Comparison of ENCODE assay signal across 1 cellular context in genomic region chr17:33481652-33482051, GRCh38.
A peak's percentile ranks its signal among the peaks of the same experiment; 100 is the strongest.
TF ChIP-seq lines count a peak whose summit lies in the region.

No MANE protein-coding gene starts in this region.

TF ChIP-seq in K562, 482 proteins besides CTCF, POLR2A, EP300 and RAD21 (continued from another document and continues in another):
- TF ChIP-seq, protein P1, sequence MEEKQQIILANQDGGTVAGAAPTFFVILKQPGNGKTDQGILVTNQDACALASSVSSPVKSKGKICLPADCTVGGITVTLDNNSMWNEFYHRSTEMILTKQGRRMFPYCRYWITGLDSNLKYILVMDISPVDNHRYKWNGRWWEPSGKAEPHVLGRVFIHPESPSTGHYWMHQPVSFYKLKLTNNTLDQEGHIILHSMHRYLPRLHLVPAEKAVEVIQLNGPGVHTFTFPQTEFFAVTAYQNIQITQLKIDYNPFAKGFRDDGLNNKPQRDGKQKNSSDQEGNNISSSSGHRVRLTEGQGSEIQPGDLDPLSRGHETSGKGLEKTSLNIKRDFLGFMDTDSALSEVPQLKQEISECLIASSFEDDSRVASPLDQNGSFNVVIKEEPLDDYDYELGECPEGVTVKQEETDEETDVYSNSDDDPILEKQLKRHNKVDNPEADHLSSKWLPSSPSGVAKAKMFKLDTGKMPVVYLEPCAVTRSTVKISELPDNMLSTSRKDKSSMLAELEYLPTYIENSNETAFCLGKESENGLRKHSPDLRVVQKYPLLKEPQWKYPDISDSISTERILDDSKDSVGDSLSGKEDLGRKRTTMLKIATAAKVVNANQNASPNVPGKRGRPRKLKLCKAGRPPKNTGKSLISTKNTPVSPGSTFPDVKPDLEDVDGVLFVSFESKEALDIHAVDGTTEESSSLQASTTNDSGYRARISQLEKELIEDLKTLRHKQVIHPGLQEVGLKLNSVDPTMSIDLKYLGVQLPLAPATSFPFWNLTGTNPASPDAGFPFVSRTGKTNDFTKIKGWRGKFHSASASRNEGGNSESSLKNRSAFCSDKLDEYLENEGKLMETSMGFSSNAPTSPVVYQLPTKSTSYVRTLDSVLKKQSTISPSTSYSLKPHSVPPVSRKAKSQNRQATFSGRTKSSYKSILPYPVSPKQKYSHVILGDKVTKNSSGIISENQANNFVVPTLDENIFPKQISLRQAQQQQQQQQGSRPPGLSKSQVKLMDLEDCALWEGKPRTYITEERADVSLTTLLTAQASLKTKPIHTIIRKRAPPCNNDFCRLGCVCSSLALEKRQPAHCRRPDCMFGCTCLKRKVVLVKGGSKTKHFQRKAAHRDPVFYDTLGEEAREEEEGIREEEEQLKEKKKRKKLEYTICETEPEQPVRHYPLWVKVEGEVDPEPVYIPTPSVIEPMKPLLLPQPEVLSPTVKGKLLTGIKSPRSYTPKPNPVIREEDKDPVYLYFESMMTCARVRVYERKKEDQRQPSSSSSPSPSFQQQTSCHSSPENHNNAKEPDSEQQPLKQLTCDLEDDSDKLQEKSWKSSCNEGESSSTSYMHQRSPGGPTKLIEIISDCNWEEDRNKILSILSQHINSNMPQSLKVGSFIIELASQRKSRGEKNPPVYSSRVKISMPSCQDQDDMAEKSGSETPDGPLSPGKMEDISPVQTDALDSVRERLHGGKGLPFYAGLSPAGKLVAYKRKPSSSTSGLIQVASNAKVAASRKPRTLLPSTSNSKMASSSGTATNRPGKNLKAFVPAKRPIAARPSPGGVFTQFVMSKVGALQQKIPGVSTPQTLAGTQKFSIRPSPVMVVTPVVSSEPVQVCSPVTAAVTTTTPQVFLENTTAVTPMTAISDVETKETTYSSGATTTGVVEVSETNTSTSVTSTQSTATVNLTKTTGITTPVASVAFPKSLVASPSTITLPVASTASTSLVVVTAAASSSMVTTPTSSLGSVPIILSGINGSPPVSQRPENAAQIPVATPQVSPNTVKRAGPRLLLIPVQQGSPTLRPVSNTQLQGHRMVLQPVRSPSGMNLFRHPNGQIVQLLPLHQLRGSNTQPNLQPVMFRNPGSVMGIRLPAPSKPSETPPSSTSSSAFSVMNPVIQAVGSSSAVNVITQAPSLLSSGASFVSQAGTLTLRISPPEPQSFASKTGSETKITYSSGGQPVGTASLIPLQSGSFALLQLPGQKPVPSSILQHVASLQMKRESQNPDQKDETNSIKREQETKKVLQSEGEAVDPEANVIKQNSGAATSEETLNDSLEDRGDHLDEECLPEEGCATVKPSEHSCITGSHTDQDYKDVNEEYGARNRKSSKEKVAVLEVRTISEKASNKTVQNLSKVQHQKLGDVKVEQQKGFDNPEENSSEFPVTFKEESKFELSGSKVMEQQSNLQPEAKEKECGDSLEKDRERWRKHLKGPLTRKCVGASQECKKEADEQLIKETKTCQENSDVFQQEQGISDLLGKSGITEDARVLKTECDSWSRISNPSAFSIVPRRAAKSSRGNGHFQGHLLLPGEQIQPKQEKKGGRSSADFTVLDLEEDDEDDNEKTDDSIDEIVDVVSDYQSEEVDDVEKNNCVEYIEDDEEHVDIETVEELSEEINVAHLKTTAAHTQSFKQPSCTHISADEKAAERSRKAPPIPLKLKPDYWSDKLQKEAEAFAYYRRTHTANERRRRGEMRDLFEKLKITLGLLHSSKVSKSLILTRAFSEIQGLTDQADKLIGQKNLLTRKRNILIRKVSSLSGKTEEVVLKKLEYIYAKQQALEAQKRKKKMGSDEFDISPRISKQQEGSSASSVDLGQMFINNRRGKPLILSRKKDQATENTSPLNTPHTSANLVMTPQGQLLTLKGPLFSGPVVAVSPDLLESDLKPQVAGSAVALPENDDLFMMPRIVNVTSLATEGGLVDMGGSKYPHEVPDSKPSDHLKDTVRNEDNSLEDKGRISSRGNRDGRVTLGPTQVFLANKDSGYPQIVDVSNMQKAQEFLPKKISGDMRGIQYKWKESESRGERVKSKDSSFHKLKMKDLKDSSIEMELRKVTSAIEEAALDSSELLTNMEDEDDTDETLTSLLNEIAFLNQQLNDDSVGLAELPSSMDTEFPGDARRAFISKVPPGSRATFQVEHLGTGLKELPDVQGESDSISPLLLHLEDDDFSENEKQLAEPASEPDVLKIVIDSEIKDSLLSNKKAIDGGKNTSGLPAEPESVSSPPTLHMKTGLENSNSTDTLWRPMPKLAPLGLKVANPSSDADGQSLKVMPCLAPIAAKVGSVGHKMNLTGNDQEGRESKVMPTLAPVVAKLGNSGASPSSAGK (IDR thresholded peaks at IDR 0.05): peak; percentile 31; the same call in 1 of the 2 replicates
- TF ChIP-seq ZNF398 (CRISPR knock-in tag; IDR thresholded peaks at IDR 0.05) (no peak), PHF20 (IDR thresholded peaks at IDR 0.05; ENCODE audit: partially characterized antibody) (no peak), STAT5A (IDR thresholded peaks at IDR 0.05; ENCODE audit: borderline replicate concordance, low read length) (peak; percentile 32; the same call in 1 of the 2 replicates), ETV5 (CRISPR knock-in tag; IDR thresholded peaks at IDR 0.05; ENCODE audit: low read depth) (no peak), GATAD2A (IDR thresholded peaks at IDR 0.05) (0 out of 2 replicates have a peak, but pooled peaks have one; percentile 46), TFAP4 (CRISPR knock-in tag; IDR thresholded peaks at IDR 0.05; ENCODE audit: borderline replicate concordance) (no peak), SOX6 (IDR thresholded peaks at IDR 0.05) (peak; percentile 60), THRB (CRISPR knock-in tag; conservative IDR thresholded peaks at IDR 0.05) (no peak), NELFE (IDR thresholded peaks at IDR 0.05; ENCODE audit: insufficient read depth, insufficient read length) (no peak), ZBED1 (IDR thresholded peaks at IDR 0.05) (no peak), ERF (CRISPR knock-in tag; IDR thresholded peaks at IDR 0.05) (no peak), NFIC (IDR thresholded peaks at IDR 0.05) (peak; percentile 59), POLR2G (IDR thresholded peaks at IDR 0.05; ENCODE audit: low read depth, low read length) (no peak), PPARD (CRISPR knock-in tag; IDR thresholded peaks at IDR 0.05) (no peak), ZNF146 (CRISPR knock-in tag; IDR thresholded peaks at IDR 0.05; ENCODE audit: unreplicated experiment) (no peak)
- TF ChIP-seq, protein P2, sequence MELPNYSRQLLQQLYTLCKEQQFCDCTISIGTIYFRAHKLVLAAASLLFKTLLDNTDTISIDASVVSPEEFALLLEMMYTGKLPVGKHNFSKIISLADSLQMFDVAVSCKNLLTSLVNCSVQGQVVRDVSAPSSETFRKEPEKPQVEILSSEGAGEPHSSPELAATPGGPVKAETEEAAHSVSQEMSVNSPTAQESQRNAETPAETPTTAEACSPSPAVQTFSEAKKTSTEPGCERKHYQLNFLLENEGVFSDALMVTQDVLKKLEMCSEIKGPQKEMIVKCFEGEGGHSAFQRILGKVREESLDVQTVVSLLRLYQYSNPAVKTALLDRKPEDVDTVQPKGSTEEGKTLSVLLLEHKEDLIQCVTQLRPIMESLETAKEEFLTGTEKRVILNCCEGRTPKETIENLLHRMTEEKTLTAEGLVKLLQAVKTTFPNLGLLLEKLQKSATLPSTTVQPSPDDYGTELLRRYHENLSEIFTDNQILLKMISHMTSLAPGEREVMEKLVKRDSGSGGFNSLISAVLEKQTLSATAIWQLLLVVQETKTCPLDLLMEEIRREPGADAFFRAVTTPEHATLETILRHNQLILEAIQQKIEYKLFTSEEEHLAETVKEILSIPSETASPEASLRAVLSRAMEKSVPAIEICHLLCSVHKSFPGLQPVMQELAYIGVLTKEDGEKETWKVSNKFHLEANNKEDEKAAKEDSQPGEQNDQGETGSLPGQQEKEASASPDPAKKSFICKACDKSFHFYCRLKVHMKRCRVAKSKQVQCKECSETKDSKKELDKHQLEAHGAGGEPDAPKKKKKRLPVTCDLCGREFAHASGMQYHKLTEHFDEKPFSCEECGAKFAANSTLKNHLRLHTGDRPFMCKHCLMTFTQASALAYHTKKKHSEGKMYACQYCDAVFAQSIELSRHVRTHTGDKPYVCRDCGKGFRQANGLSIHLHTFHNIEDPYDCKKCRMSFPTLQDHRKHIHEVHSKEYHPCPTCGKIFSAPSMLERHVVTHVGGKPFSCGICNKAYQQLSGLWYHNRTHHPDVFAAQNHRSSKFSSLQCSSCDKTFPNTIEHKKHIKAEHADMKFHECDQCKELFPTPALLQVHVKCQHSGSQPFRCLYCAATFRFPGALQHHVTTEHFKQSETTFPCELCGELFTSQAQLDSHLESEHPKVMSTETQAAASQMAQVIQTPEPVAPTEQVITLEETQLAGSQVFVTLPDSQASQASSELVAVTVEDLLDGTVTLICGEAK (IDR thresholded peaks at IDR 0.05): no peak
- TF ChIP-seq, protein P2 (CRISPR knock-in tag; IDR thresholded peaks at IDR 0.05): no peak
- TF ChIP-seq, protein P3, sequence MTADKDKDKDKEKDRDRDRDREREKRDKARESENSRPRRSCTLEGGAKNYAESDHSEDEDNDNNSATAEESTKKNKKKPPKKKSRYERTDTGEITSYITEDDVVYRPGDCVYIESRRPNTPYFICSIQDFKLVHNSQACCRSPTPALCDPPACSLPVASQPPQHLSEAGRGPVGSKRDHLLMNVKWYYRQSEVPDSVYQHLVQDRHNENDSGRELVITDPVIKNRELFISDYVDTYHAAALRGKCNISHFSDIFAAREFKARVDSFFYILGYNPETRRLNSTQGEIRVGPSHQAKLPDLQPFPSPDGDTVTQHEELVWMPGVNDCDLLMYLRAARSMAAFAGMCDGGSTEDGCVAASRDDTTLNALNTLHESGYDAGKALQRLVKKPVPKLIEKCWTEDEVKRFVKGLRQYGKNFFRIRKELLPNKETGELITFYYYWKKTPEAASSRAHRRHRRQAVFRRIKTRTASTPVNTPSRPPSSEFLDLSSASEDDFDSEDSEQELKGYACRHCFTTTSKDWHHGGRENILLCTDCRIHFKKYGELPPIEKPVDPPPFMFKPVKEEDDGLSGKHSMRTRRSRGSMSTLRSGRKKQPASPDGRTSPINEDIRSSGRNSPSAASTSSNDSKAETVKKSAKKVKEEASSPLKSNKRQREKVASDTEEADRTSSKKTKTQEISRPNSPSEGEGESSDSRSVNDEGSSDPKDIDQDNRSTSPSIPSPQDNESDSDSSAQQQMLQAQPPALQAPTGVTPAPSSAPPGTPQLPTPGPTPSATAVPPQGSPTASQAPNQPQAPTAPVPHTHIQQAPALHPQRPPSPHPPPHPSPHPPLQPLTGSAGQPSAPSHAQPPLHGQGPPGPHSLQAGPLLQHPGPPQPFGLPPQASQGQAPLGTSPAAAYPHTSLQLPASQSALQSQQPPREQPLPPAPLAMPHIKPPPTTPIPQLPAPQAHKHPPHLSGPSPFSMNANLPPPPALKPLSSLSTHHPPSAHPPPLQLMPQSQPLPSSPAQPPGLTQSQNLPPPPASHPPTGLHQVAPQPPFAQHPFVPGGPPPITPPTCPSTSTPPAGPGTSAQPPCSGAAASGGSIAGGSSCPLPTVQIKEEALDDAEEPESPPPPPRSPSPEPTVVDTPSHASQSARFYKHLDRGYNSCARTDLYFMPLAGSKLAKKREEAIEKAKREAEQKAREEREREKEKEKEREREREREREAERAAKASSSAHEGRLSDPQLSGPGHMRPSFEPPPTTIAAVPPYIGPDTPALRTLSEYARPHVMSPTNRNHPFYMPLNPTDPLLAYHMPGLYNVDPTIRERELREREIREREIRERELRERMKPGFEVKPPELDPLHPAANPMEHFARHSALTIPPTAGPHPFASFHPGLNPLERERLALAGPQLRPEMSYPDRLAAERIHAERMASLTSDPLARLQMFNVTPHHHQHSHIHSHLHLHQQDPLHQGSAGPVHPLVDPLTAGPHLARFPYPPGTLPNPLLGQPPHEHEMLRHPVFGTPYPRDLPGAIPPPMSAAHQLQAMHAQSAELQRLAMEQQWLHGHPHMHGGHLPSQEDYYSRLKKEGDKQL (CRISPR knock-in tag; IDR thresholded peaks at IDR 0.05; ENCODE audit: borderline replicate concordance): no peak
